8 cellular contexts compared by ENCODE assay signal in the genomic region with DNA sequence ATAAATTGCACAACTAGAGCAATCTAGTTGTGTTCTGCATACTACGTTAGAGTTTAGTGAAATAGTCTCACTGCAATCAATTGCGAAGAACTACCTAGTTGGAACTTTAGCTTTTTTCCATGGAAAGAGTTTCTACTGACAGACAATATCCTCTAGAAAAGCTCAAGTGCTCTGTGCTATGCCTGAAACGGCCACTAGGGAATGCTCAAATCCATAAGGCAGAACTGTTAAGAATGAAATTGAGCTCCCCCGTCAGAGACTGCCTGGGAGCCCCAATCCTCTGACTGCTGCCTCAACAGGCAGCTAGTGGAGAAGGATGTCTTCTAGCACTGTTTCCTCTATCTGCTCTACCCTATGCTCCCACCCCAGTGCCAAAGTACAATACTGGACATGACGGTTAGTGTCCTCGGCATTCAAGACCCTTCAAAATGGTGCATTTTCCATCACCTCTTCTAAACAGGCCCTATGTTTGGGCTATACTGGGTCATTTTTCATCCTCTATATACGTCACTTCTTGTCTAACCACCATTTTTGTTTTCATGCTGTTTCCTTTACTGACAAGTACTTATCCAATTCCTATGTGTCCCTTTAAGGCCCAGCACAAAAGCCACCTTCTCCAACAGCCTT. TPM values are rescaled to one million over a fixed set of nuclear protein-coding genes. Genes with fewer than 3 reads are reported as not detected.
A peak's percentile ranks its signal among the peaks of the same experiment; 100 is the strongest.
DNase-seq lines count a peak whose midpoint lies in the region; ATAC-seq and TF ChIP-seq lines count a peak whose summit lies in the region.

No MANE protein-coding gene starts in this region.

- no peaks in the 10 kb centered on the region for H3K36me3 Mint-ChIP-seq in activated CD4-positive, alpha-beta T cell treated with anti-CD3 and anti-CD28 coated beads, Interleukin-2, amount 10 ng/mL, durations not matched to agents 7 days and 5 days (ENCODE audit: low read depth)
- H3K36me3 Mint-ChIP-seq in mesothelial cell of epicardium = no peaks in the 10 kb centered on the region
- H3K36me3 Mint-ChIP-seq in stimulated activated naive B cell treated with anti-CD40 and anti-IgM and Interleukin-4, amounts not matched to agents 10 μg/mL and 1 μg/mL and 100 μg/mL, for 72 hours = no peaks in the 10 kb centered on the region

- H3K4me1 Mint-ChIP-seq in activated CD4-positive, alpha-beta T cell treated with anti-CD3 and anti-CD28 coated beads, Interleukin-2, amount 10 ng/mL, durations not matched to agents 7 days and 5 days = peaks cover 12% of the 10 kb centered on the region
- peaks cover 26% of the 10 kb centered on the region for H3K4me1 Mint-ChIP-seq in mesothelial cell of epicardium
- no peaks in the 10 kb centered on the region for H3K4me1 Mint-ChIP-seq in stimulated activated naive B cell treated with anti-CD40 and anti-IgM and Interleukin-4, amounts not matched to agents 10 μg/mL and 1 μg/mL and 100 μg/mL, for 72 hours

- peak; percentile 17 for DNase-seq in A172 (ENCODE audit: low spot score)
- DNase-seq in NCI-H2227 (lab: John Stamatoyannopoulos, UW; ENCODE audit: unreplicated experiment) = peak; percentile 76
- peak; percentile 47 for DNase-seq in activated CD4-positive, alpha-beta T cell treated with anti-CD3 and anti-CD28 coated beads, Interleukin-2, amount 10 ng/mL, durations not matched to agents 7 days and 5 days
- DNase-seq in effector CD8-positive, alpha-beta T cell (lab: John Stamatoyannopoulos, UW) = peak; percentile 7
- peak in 1 of 2 experiments; percentile 73 for DNase-seq in mesothelial cell of epicardium (ENCODE audit: low spot score in 2 of 2, unreplicated experiment in 2 of 2)
- DNase-seq in stimulated activated naive B cell treated with anti-CD40 and anti-IgM and Interleukin-4, amounts not matched to agents 10 μg/mL and 1 μg/mL and 100 μg/mL, for 72 hours = peak; percentile 11

- POLR2A ChIA-PET in activated CD4-positive, alpha-beta T cell treated with anti-CD3 and anti-CD28 coated beads, Interleukin-2, amount 10 ng/mL, durations not matched to agents 7 days and 5 days (lab: Charles Lee) = no interaction called here

- peak; percentile 97 for TF ChIP-seq CTCF in mesothelial cell of epicardium (IDR thresholded peaks at IDR 0.05; ENCODE audit: unreplicated experiment)

- H3K27me3 Mint-ChIP-seq in activated CD4-positive, alpha-beta T cell treated with anti-CD3 and anti-CD28 coated beads, Interleukin-2, amount 10 ng/mL, durations not matched to agents 7 days and 5 days = peaks cover 3% of the 10 kb centered on the region
- H3K27me3 Mint-ChIP-seq in mesothelial cell of epicardium (ENCODE audit: low read depth) = no peaks in the 10 kb centered on the region
- H3K27me3 Mint-ChIP-seq in stimulated activated naive B cell treated with anti-CD40 and anti-IgM and Interleukin-4, amounts not matched to agents 10 μg/mL and 1 μg/mL and 100 μg/mL, for 72 hours = peaks cover 0 to 8% of the 10 kb centered on the region in 2 donors

- H3K4me3 Mint-ChIP-seq in activated CD4-positive, alpha-beta T cell treated with anti-CD3 and anti-CD28 coated beads, Interleukin-2, amount 10 ng/mL, durations not matched to agents 7 days and 5 days = no peak overlapping the region
- no peak overlapping the region for H3K4me3 Mint-ChIP-seq in mesothelial cell of epicardium
- no peak overlapping the region for H3K4me3 Mint-ChIP-seq in stimulated activated naive B cell treated with anti-CD40 and anti-IgM and Interleukin-4, amounts not matched to agents 10 μg/mL and 1 μg/mL and 100 μg/mL, for 72 hours

- no peak overlapping the region for H3K27ac Mint-ChIP-seq in activated CD4-positive, alpha-beta T cell treated with anti-CD3 and anti-CD28 coated beads, Interleukin-2, amount 10 ng/mL, durations not matched to agents 7 days and 5 days
- H3K27ac Mint-ChIP-seq in mesothelial cell of epicardium = peak overlapping the region; percentile 52
- no peak overlapping the region for H3K27ac Mint-ChIP-seq in stimulated activated naive B cell treated with anti-CD40 and anti-IgM and Interleukin-4, amounts not matched to agents 10 μg/mL and 1 μg/mL and 100 μg/mL, for 72 hours

- CTCF ChIA-PET in activated CD4-positive, alpha-beta T cell treated with anti-CD3 and anti-CD28 coated beads, Interleukin-2, amount 10 ng/mL, durations not matched to agents 7 days and 5 days (lab: Charles Lee) = interaction anchor here (0.6 to 1.3 kb wide), 10 partner anchors 12 to 1804 kb away, joined by 3 to 12 read pairs (median 3); partner anchors contain the start of gene RAP2C

- peak; percentile 70 for ATAC-seq in GM18499 (IDR thresholded peaks at IDR 0.05; ENCODE audit: insufficient read depth, unreplicated experiment)
- peak; percentile 91 for ATAC-seq in HG03025 (IDR thresholded peaks at IDR 0.05; ENCODE audit: low FRiP score, unreplicated experiment)
- ATAC-seq in stimulated activated naive B cell treated with anti-CD40 and anti-IgM and Interleukin-4, amounts not matched to agents 10 μg/mL and 1 μg/mL and 100 μg/mL, for 72 hours (replicated peaks) = peak; percentile 74 to 80

- H3K9me3 Mint-ChIP-seq in activated CD4-positive, alpha-beta T cell treated with anti-CD3 and anti-CD28 coated beads, Interleukin-2, amount 10 ng/mL, durations not matched to agents 7 days and 5 days = no peaks in the 10 kb centered on the region
- H3K9me3 Mint-ChIP-seq in mesothelial cell of epicardium = peaks cover 6% of the 10 kb centered on the region
- no peaks in the 10 kb centered on the region for H3K9me3 Mint-ChIP-seq in stimulated activated naive B cell treated with anti-CD40 and anti-IgM and Interleukin-4, amounts not matched to agents 10 μg/mL and 1 μg/mL and 100 μg/mL, for 72 hours

RNA-seq across cellular contexts. Expression of gene FRMD7, which starts 35.3 kb away (rescaled TPM):
- total RNA-seq in A172 (2014; rRNA removed; shearing (Covaris generic)) = not detected in 2 replicates
- total RNA-seq in activated CD4-positive, alpha-beta T cell treated with anti-CD3 and anti-CD28 coated beads, Interleukin-2, amount 10 ng/mL, durations not matched to agents 7 days and 5 days = not detected
- total RNA-seq in mesothelial cell of epicardium = 0.07 to 0.18 TPM (median 0.13 TPM) in 3 replicates
